Comparison of ENCODE assay signal across 22 cellular contexts in the genomic region with DNA sequence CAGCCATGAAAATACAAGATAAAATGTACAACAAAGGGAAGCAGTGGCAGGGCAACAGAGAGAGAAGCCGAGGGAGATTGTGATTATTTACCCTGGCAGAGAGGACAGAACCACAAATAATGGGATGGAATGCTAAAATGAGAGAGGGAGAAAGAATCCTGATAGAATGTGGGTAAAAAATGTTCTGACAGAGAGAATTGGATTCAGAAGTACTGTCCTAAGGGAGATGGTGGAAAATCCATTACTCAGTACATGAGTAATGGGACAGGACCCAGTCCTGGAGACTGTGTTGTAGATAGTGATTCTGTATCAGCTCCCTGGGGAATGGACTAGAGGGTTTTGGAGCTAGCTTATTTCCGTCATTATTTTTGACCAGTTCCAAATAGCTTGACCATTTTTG.
DNase-seq lines count a peak whose midpoint lies in the region; ATAC-seq, FAIRE-seq and TF ChIP-seq lines count a peak whose summit lies in the region.
"Had no signal": no experiment of that assay in that cellular context is flagged by ENCODE, and none has a peak within 500 bp of the region (broad histone marks: within the 10 kb centered on the region; RNA-seq: fewer than 3 reads in every experiment).

No MANE protein-coding gene starts in this region.

- ATAC-seq in K562: peak; percentile 54; the same call in 2 of the 3 replicates
- peak; percentile 34 for ATAC-seq in foreskin keratinocyte
- ATAC-seq: GM23338, left colon had no signal

- no peaks in the 10 kb centered on the region for H3K79me2 ChIP-seq in K562 (ENCODE audit: control insufficient read depth, insufficient read depth, low read length)
- H3K79me2 ChIP-seq in smooth muscle cell (ENCODE audit: low read depth): no peaks in the 10 kb centered on the region
- H3K79me2 ChIP-seq in hepatocyte: no peaks in the 10 kb centered on the region

- H3K27me3 ChIP-seq in K562 (ENCODE audit: control insufficient read depth in 2 of 2, insufficient read depth in 2 of 2, low read length in 2 of 2) (no peaks in the 10 kb centered on the region), foreskin keratinocyte (no peaks in the 10 kb centered on the region), smooth muscle cell (ENCODE audit: low read depth) (no peaks in the 10 kb centered on the region), hepatocyte (no peaks in the 10 kb centered on the region), ovary (no peaks in the 10 kb centered on the region)
- H3K27me3 ChIP-seq: ascending aorta, dorsolateral prefrontal cortex, esophagus muscularis mucosa, tibial artery had no signal

- TF ChIP-seq CTCF in K562 (IDR thresholded peaks at IDR 0.05 in 2 of 3, conservative IDR thresholded peaks at IDR 0.05 in 1 of 3; ENCODE audit: insufficient read depth in 2 of 3, low read depth in 1 of 3, low read length in 3 of 3) (no peak), foreskin keratinocyte (conservative IDR thresholded peaks at IDR 0.05) (no peak), smooth muscle cell (IDR thresholded peaks at IDR 0.05; ENCODE audit: borderline replicate concordance, insufficient read depth, poor library complexity, severe bottlenecking) (no peak), hepatocyte (IDR thresholded peaks at IDR 0.05; ENCODE audit: poor library complexity) (no peak), ovary (IDR thresholded peaks at IDR 0.05) (no peak), HFFc6 (IDR thresholded peaks at IDR 0.05) (no peak)

- H3K4me1 ChIP-seq in K562 (replicated peaks in 1 of 2; ENCODE audit: control insufficient read depth in 2 of 2, insufficient read depth in 2 of 2, low read length in 2 of 2): peaks cover 0 to 10% of the 10 kb centered on the region in 2 experiments; a peak in 3 of 5 replicates
- peaks cover 19% of the 10 kb centered on the region for H3K4me1 ChIP-seq in foreskin keratinocyte
- H3K4me1 ChIP-seq in smooth muscle cell (ENCODE audit: low read depth): no peaks in the 10 kb centered on the region
- no peaks in the 10 kb centered on the region for H3K4me1 ChIP-seq in hepatocyte (ENCODE audit: insufficient read depth)
- no peaks in the 10 kb centered on the region for H3K4me1 ChIP-seq in ovary (ENCODE audit: insufficient read depth)
- H3K4me1 ChIP-seq: ascending aorta, tibial artery had no signal

- H4K20me1 ChIP-seq in K562 (replicated peaks; ENCODE audit: control insufficient read depth, insufficient read depth, low read length) (no peaks in the 10 kb centered on the region), smooth muscle cell (ENCODE audit: low read depth) (no peaks in the 10 kb centered on the region), hepatocyte (ENCODE audit: insufficient read depth, poor library complexity, severe bottlenecking) (no peaks in the 10 kb centered on the region)

- H3K4me1 Mint-ChIP-seq in HFFc6 (ENCODE audit: low read depth): no peaks in the 10 kb centered on the region
- H3K4me1 Mint-ChIP-seq: GM23338 had no signal

- no peaks in the 10 kb centered on the region for H3K9me2 ChIP-seq in hepatocyte (replicated peaks; ENCODE audit: insufficient read depth)

- H3K27me3 Mint-ChIP-seq in HFFc6 (ENCODE audit: insufficient read depth): no peaks in the 10 kb centered on the region; the same call in 1 of the 2 replicates

- no TSS peak for BruUV-seq in K562 (replicated peaks; lab: Mats Ljungman, UMichigan)

- TF ChIP-seq POLR2A in K562 (conservative IDR thresholded peaks at IDR 0.05) (no peak), ovary (IDR thresholded peaks at IDR 0.05) (no peak)

- DNase-seq in LHCN-M2 (ENCODE audit: low read depth): peak; percentile 91
- peak in 1 of 4 experiments; percentile 11 for DNase-seq in K562 (ENCODE audit: extremely low read depth in 1 of 4, low spot score in 3 of 4)
- no peak for DNase-seq in foreskin keratinocyte
- no peak for DNase-seq in smooth muscle cell (lab: John Stamatoyannopoulos, UW; ENCODE audit: unreplicated experiment)
- no peak for DNase-seq in hepatocyte (ENCODE audit: low spot score)
- DNase-seq in ovary: no peak
- DNase-seq in HFFc6: no peak
- DNase-seq: activated CD4-positive, alpha-beta T cell treated with anti-CD3 and anti-CD28 coated beads for 4 hours; C1 segment of cervical spinal cord; DMS153; dorsolateral prefrontal cortex; left colon; MV-4-11; NCI-H1930; NCI-H524 treated with DMSO at 0.1 percent for 48 hours; nucleus accumbens; tibial artery had no signal

- no peak overlapping the region for H3K27ac Mint-ChIP-seq in HFFc6
- H3K27ac Mint-ChIP-seq: GM23338; T-helper 2 cell treated with Interferon-gamma antibody and Interleukin-4, amounts not matched to agents 5 μg/mL and 100 μg/mL, for 36 hours had no signal

- H3K4me3 ChIP-seq in K562 (no peak overlapping the region), smooth muscle cell (no peak overlapping the region), hepatocyte (no peak overlapping the region), ovary (no peak overlapping the region)
- H3K4me3 ChIP-seq: ascending aorta, dorsolateral prefrontal cortex, esophagus muscularis mucosa, GM23338, skin epidermis, tibial artery had no signal

- intact Hi-C loops in K562 (cut with micrococcal nuclease): no loop called here
- intact Hi-C loops in ovary (cut with DNase I): no loop called here

- no peaks in the 10 kb centered on the region for H3K36me3 Mint-ChIP-seq in HFFc6 (ENCODE audit: low read depth)

- H2AFZ ChIP-seq in K562 (ENCODE audit: low read depth, low read length) (no peak overlapping the region; the same call in 1 of the 2 replicates), smooth muscle cell (ENCODE audit: low read depth) (no peak overlapping the region), hepatocyte (no peak overlapping the region)
- H2AFZ ChIP-seq: GM23338 had no signal

- in situ Hi-C loops in K562 (cut with MboI): no loop called here

- H3K9me1 ChIP-seq in K562 (ENCODE audit: control insufficient read depth, insufficient read depth, low read length): no peaks in the 10 kb centered on the region

- WGBS in K562 (ENCODE audit: insufficient coverage, low coverage, missing lambda C conversion rate): 27% methylated on average over 2 of the region's 2 CpGs
- WGBS in smooth muscle cell (ENCODE audit: low lambda C conversion rate): 68% methylated on average over 2 of the region's 2 CpGs
- WGBS in hepatocyte (ENCODE audit: low lambda C conversion rate, missing lambda C conversion rate): 74% methylated on average over 2 of the region's 2 CpGs
- WGBS in ovary, 3 donors: 55 to 60% (median 59%) methylated on average over 2 of the region's 2 CpGs

- H3K9me3 ChIP-seq in K562 (replicated peaks; ENCODE audit: control insufficient read depth, insufficient read depth, low read depth, low read length) (no peaks in the 10 kb centered on the region), smooth muscle cell (replicated peaks; ENCODE audit: low read depth) (no peaks in the 10 kb centered on the region), hepatocyte (ENCODE audit: low read depth) (no peaks in the 10 kb centered on the region), ovary (no peaks in the 10 kb centered on the region)
- H3K9me3 ChIP-seq: ascending aorta, esophagus muscularis mucosa, tibial artery had no signal

- POLR2A ChIA-PET in K562 (lab: Yijun Ruan, JAX): interaction anchor here (0.6 to 2.0 kb wide), 2 partner anchors 10 to 59 kb away, joined by 3 to 9 read pairs; no protein-coding TSS in a partner anchor

- H3K9ac ChIP-seq in K562 (ENCODE audit: insufficient read depth in 1 of 2, low read depth in 2 of 2, low read length in 2 of 2) (no peak overlapping the region), smooth muscle cell (ENCODE audit: low read depth) (no peak overlapping the region)

- H3K4me3 Mint-ChIP-seq in HFFc6: no peak overlapping the region
- H3K4me3 Mint-ChIP-seq: GM23338; T-helper 2 cell treated with Interferon-gamma antibody and Interleukin-4, amounts not matched to agents 5 μg/mL and 100 μg/mL, for 36 hours had no signal

- TF ChIP-seq RAD21 in K562 (CRISPR knock-in tag; conservative IDR thresholded peaks at IDR 0.05 in 1 of 2, IDR thresholded peaks at IDR 0.05 in 1 of 2): no peak

- FAIRE-seq in K562 (lab: Jason Lieb, UNC): no peak

- no peak overlapping the region for H3K4me2 ChIP-seq in K562 (ENCODE audit: insufficient read depth, low read length)
- H3K4me2 ChIP-seq in smooth muscle cell: no peak overlapping the region
- no peak overlapping the region for H3K4me2 ChIP-seq in hepatocyte
- H3K4me2 ChIP-seq: GM23338 had no signal

- no peak overlapping the region for H3K27ac ChIP-seq in K562 (ENCODE audit: extremely low read depth, low read depth, low read length)
- H3K27ac ChIP-seq in foreskin keratinocyte: no peak overlapping the region
- peak overlapping the region; percentile 42 for H3K27ac ChIP-seq in smooth muscle cell (ENCODE audit: low read depth)
- H3K27ac ChIP-seq in hepatocyte: no peak overlapping the region
- no peak overlapping the region for H3K27ac ChIP-seq in ovary
- H3K27ac ChIP-seq: ascending aorta, dorsolateral prefrontal cortex, esophagus muscularis mucosa, skin epidermis, tibial artery had no signal

- CTCF ChIA-PET in K562 (lab: Yijun Ruan, JAX; ENCODE audit: low intra/inter-chr PET ratio): no interaction called here

- H3K36me3 ChIP-seq in K562 (ENCODE audit: control insufficient read depth, insufficient read depth, low read length) (no peaks in the 10 kb centered on the region), smooth muscle cell (ENCODE audit: low read depth) (no peaks in the 10 kb centered on the region), hepatocyte (replicated peaks; ENCODE audit: insufficient read depth, low read depth) (no peaks in the 10 kb centered on the region), ovary (no peaks in the 10 kb centered on the region)
- H3K36me3 ChIP-seq: ascending aorta, esophagus muscularis mucosa, tibial artery had no signal

- peaks cover 29% of the 10 kb centered on the region for H3K9me3 Mint-ChIP-seq in HFFc6
- H3K9me3 Mint-ChIP-seq: GM23338 had no signal

- TF ChIP-seq EP300 in K562 (IDR thresholded peaks at IDR 0.05; ENCODE audit: low read length) (no peak), ovary (IDR thresholded peaks at IDR 0.05) (no peak)

- H3F3A ChIP-seq in smooth muscle cell (ENCODE audit: low read depth): no peaks in the 10 kb centered on the region

TF ChIP-seq in K562, 482 proteins besides CTCF, POLR2A, EP300 and RAD21:
- TF ChIP-seq MTA2 (IDR thresholded peaks at IDR 0.05; ENCODE audit: low read depth): no peak
